ENCODE assay signal across 9 cellular contexts in genomic region chr6:169452117-169452868, GRCh38.
DNase-seq lines count a peak whose midpoint lies in the region; ATAC-seq and TF ChIP-seq lines count a peak whose summit lies in the region.
"Had no signal": no experiment of that assay in that cellular context is flagged by ENCODE, and none has a peak within 500 bp of the region (broad histone marks: within the 10 kb centered on the region; RNA-seq: fewer than 3 reads in every experiment).

No MANE protein-coding gene starts in this region.

- intact Hi-C loops in dorsolateral prefrontal cortex (cut with DNase I): no loop called here

- DNase-seq in DMS53 (lab: John Stamatoyannopoulos, UW): peak; percentile 53
- DNase-seq in DMS53 treated with DMSO at 0.1 percent for 48 hours (lab: John Stamatoyannopoulos, UW; ENCODE audit: unreplicated experiment): no peak
- peak in 5 of 10 donors; percentile 50 to 71 (median 59) for DNase-seq in dorsolateral prefrontal cortex
- DNase-seq in stimulated activated CD8-positive, alpha-beta memory T cell treated with anti-CD3 and anti-CD28 coated beads, Interleukin-4, amount 100 ng/mL, for 48 hours: no peak
- DNase-seq in DMS79 (lab: John Stamatoyannopoulos, UW): no peak

- 31% methylated on average over 36 of the region's 36 CpGs for WGBS in urinary bladder

- no peak for ATAC-seq in GM21529 (IDR thresholded peaks at IDR 0.05; ENCODE audit: unreplicated experiment)

- H3K4me1 ChIP-seq in mucosa of rectum (ENCODE audit: control insufficient read depth in 2 of 2, insufficient read depth in 2 of 2, low read length in 2 of 2) (no peaks in the 10 kb centered on the region), urinary bladder (ENCODE audit: insufficient read depth) (peaks cover 2% of the 10 kb centered on the region)

- H3K9ac ChIP-seq in mucosa of rectum (ENCODE audit: low read depth in 1 of 2, low read length in 2 of 2): peak overlapping the region; percentile 5 to 20

- H3K27me3 ChIP-seq in dorsolateral prefrontal cortex (no peaks in the 10 kb centered on the region), mucosa of rectum (ENCODE audit: control insufficient read depth in 2 of 2, insufficient read depth in 2 of 2, low read length in 2 of 2) (no peaks in the 10 kb centered on the region)
- H3K27me3 ChIP-seq: neutrophil had no signal

- H3K9me3 ChIP-seq in mucosa of rectum (ENCODE audit: control insufficient read depth in 2 of 2, low read length in 2 of 2): no peaks in the 10 kb centered on the region
- H3K9me3 ChIP-seq: neutrophil had no signal

- peak overlapping the region in 45 of 59 donors; percentile 3 to 51 (median 33) for H3K4me3 ChIP-seq in dorsolateral prefrontal cortex
- peak overlapping the region; percentile 46 to 64 for H3K4me3 ChIP-seq in mucosa of rectum (ENCODE audit: low read length in 2 of 2)
- H3K4me3 ChIP-seq in urinary bladder (ENCODE audit: low read depth, low read length): no peak overlapping the region

- H3K27ac ChIP-seq in dorsolateral prefrontal cortex: peak overlapping the region in 15 of 59 donors; percentile 8 to 74 (median 35)
- H3K27ac ChIP-seq in mucosa of rectum (ENCODE audit: low read depth in 2 of 2, low read length in 2 of 2): peak overlapping the region; percentile 67 to 68
- peak overlapping the region; percentile 70 for H3K27ac ChIP-seq in urinary bladder (ENCODE audit: low read depth)
- H3K27ac ChIP-seq: neutrophil had no signal

- TF ChIP-seq CTCF in dorsolateral prefrontal cortex (IDR thresholded peaks at IDR 0.05 in 54 of 56, conservative IDR thresholded peaks at IDR 0.05 in 2 of 56; ENCODE audit: low read depth in 1 of 56, partially characterized antibody in 56 of 56): no peak

- H3K36me3 ChIP-seq in mucosa of rectum (ENCODE audit: control insufficient read depth in 2 of 2, insufficient read depth in 2 of 2, low read length in 2 of 2) (no peaks in the 10 kb centered on the region), urinary bladder (ENCODE audit: insufficient read depth) (no peaks in the 10 kb centered on the region)
- H3K36me3 ChIP-seq: neutrophil had no signal
